1 cellular context compared by ENCODE assay signal in the genomic region with DNA sequence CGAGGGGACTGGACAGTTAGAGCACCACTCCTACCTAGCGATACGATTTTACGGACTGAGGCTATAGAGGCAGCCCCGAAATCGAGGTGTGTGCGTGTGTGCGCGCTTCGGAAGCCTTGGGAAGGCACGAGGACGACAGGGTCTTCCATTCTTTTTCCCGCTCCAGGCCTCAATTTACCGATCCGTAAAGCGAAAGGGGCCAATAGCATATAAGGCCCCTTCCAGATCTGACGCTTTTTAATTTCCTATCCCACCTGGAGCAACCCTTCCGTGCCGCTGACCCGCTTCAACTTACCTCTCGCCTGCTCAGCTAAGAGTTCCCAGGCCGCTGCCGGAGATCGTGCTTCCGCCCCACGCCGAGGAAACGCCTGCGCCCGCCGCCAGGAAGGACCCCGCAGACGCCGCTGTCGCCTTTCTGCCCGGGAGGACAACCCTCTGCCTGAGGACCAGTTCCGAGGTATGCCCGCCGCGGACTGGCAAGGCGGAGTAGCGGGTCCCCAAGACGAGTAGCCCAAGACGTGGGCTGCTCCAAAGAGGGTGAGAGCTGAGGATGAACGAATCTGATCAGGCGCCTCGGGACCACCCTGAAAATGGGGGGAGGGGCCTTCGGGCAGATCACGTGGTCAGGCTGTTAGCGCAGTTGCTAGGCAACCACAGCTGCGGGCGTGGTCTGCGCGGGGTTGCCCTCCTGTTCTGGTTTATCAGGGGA.
TF ChIP-seq lines count a peak whose summit lies in the region.

Gene EFTUD2, minus strand, starts transcription at position 372 of the 709 bp plus-strand sequence. CDS start 4,924 bp downstream, outside the sequence.

TF ChIP-seq in GM12878, 131 proteins besides CTCF, POLR2A, EP300 and RAD21 (continued from another document and continues in another):
- TF ChIP-seq MEF2B (IDR thresholded peaks at IDR 0.05; ENCODE audit: partially characterized antibody, poor library complexity, severe bottlenecking): peak; percentile 84
- TF ChIP-seq ZNF207 (IDR thresholded peaks at IDR 0.05; ENCODE audit: borderline replicate concordance): peak; percentile 100
- TF ChIP-seq FOXK2 (IDR thresholded peaks at IDR 0.05): peak; percentile 74
- TF ChIP-seq, protein P1, sequence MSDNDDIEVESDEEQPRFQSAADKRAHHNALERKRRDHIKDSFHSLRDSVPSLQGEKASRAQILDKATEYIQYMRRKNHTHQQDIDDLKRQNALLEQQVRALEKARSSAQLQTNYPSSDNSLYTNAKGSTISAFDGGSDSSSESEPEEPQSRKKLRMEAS (IDR thresholded peaks at IDR 0.05; ENCODE audit: low read depth, low read length): peak; percentile 92
- peak; percentile 100 for TF ChIP-seq BMI1 (IDR thresholded peaks at IDR 0.05; ENCODE audit: borderline replicate concordance)
- no peak; the same call in 1 of the 2 replicates for TF ChIP-seq GABPA (IDR thresholded peaks at IDR 0.05; ENCODE audit: low read depth)
- TF ChIP-seq CREM (IDR thresholded peaks at IDR 0.05; ENCODE audit: low read depth): peak; percentile 99
- no peak for TF ChIP-seq SREBF2 (IDR thresholded peaks at IDR 0.05; ENCODE audit: low read length)
- no peak for TF ChIP-seq CHD1 (IDR thresholded peaks at IDR 0.05; ENCODE audit: low read depth, low read length)
- TF ChIP-seq SMARCA5 (IDR thresholded peaks at IDR 0.05): peak; percentile 56; the same call in 1 of the 2 replicates
- peak; percentile 98 for TF ChIP-seq NBN (IDR thresholded peaks at IDR 0.05)
- TF ChIP-seq JUNB (IDR thresholded peaks at IDR 0.05): no peak
- TF ChIP-seq MEF2A (IDR thresholded peaks at IDR 0.05; ENCODE audit: insufficient read depth, low read depth, low read length): peak; percentile 55; the same call in 1 of the 2 replicates
- TF ChIP-seq RAD51 (IDR thresholded peaks at IDR 0.05): peak; percentile 99
- TF ChIP-seq, protein P2, sequence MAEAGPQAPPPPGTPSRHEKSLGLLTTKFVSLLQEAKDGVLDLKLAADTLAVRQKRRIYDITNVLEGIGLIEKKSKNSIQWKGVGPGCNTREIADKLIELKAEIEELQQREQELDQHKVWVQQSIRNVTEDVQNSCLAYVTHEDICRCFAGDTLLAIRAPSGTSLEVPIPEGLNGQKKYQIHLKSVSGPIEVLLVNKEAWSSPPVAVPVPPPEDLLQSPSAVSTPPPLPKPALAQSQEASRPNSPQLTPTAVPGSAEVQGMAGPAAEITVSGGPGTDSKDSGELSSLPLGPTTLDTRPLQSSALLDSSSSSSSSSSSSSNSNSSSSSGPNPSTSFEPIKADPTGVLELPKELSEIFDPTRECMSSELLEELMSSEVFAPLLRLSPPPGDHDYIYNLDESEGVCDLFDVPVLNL (IDR thresholded peaks at IDR 0.05; ENCODE audit: low read depth, low read length): no peak
- no peak for TF ChIP-seq FOS (IDR thresholded peaks at IDR 0.05; ENCODE audit: borderline replicate concordance, extremely low read depth, insufficient read length)
- TF ChIP-seq, protein P3, sequence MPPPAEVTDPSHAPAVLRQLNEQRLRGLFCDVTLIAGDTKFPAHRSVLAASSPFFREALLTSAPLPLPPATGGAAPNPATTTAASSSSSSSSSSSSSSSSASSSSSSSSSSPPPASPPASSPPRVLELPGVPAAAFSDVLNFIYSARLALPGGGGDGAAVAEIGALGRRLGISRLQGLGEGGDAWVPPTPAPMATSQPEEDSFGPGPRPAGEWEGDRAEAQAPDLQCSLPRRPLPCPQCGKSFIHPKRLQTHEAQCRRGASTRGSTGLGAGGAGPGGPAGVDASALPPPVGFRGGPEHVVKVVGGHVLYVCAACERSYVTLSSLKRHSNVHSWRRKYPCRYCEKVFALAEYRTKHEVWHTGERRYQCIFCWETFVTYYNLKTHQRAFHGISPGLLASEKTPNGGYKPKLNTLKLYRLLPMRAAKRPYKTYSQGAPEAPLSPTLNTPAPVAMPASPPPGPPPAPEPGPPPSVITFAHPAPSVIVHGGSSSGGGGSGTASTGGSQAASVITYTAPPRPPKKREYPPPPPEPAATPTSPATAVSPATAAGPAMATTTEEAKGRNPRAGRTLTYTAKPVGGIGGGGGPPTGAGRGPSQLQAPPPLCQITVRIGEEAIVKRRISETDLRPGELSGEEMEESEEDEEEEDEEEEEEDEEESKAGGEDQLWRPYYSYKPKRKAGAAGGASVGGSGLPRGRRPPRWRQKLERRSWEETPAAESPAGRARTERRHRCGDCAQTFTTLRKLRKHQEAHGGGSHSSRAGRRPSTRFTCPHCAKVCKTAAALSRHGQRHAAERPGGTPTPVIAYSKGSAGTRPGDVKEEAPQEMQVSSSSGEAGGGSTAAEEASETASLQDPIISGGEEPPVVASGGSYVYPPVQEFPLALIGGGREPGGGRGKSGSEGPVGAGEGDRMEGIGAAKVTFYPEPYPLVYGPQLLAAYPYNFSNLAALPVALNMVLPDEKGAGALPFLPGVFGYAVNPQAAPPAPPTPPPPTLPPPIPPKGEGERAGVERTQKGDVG (CRISPR knock-in tag; IDR thresholded peaks at IDR 0.05): no peak
- no peak for TF ChIP-seq BCL11A (IDR thresholded peaks at IDR 0.05; ENCODE audit: low read depth, low read length)
- TF ChIP-seq CEBPB (IDR thresholded peaks at IDR 0.05; ENCODE audit: borderline replicate concordance in 1 of 2, low read depth in 2 of 2, low read length in 2 of 2): no peak
- no peak for TF ChIP-seq TCF3 (IDR thresholded peaks at IDR 0.05; ENCODE audit: borderline replicate concordance, insufficient read depth, low read depth, low read length)
- peak; percentile 95 for TF ChIP-seq RELB (IDR thresholded peaks at IDR 0.05; ENCODE audit: low read depth)
- TF ChIP-seq NR2C1 (IDR thresholded peaks at IDR 0.05): peak; percentile 72
- peak; percentile 80 for TF ChIP-seq YY1 (IDR thresholded peaks at IDR 0.05; ENCODE audit: low read depth, low read length)
- TF ChIP-seq PBX3 (IDR thresholded peaks at IDR 0.05; ENCODE audit: insufficient replicate concordance, low read depth, low read length): no peak
- TF ChIP-seq NFIC (IDR thresholded peaks at IDR 0.05; ENCODE audit: low read depth, low read length): no peak
- TF ChIP-seq, protein P4, sequence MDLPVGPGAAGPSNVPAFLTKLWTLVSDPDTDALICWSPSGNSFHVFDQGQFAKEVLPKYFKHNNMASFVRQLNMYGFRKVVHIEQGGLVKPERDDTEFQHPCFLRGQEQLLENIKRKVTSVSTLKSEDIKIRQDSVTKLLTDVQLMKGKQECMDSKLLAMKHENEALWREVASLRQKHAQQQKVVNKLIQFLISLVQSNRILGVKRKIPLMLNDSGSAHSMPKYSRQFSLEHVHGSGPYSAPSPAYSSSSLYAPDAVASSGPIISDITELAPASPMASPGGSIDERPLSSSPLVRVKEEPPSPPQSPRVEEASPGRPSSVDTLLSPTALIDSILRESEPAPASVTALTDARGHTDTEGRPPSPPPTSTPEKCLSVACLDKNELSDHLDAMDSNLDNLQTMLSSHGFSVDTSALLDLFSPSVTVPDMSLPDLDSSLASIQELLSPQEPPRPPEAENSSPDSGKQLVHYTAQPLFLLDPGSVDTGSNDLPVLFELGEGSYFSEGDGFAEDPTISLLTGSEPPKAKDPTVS (IDR thresholded peaks at IDR 0.05; ENCODE audit: low read depth, low read length): 0 out of 2 replicates have a peak, but pooled peaks have one; percentile 65
- peak; percentile 95 for TF ChIP-seq POLR2AphosphoS5 (IDR thresholded peaks at IDR 0.05; ENCODE audit: low read length)
- no peak for TF ChIP-seq ZBED1 (IDR thresholded peaks at IDR 0.05; ENCODE audit: borderline replicate concordance)
- TF ChIP-seq SRF (IDR thresholded peaks at IDR 0.05; ENCODE audit: low read depth in 2 of 2, low read length in 2 of 2): peak; percentile 54 to 94; a peak in 3 of 4 replicates
- TF ChIP-seq, protein P5, sequence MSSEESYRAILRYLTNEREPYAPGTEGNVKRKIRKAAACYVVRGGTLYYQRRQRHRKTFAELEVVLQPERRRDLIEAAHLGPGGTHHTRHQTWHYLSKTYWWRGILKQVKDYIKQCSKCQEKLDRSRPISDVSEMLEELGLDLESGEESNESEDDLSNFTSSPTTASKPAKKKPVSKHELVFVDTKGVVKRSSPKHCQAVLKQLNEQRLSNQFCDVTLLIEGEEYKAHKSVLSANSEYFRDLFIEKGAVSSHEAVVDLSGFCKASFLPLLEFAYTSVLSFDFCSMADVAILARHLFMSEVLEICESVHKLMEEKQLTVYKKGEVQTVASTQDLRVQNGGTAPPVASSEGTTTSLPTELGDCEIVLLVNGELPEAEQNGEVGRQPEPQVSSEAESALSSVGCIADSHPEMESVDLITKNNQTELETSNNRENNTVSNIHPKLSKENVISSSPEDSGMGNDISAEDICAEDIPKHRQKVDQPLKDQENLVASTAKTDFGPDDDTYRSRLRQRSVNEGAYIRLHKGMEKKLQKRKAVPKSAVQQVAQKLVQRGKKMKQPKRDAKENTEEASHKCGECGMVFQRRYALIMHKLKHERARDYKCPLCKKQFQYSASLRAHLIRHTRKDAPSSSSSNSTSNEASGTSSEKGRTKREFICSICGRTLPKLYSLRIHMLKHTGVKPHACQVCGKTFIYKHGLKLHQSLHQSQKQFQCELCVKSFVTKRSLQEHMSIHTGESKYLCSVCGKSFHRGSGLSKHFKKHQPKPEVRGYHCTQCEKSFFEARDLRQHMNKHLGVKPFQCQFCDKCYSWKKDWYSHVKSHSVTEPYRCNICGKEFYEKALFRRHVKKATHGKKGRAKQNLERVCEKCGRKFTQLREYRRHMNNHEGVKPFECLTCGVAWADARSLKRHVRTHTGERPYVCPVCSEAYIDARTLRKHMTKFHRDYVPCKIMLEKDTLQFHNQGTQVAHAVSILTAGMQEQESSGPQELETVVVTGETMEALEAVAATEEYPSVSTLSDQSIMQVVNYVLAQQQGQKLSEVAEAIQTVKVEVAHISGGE (CRISPR knock-in tag; IDR thresholded peaks at IDR 0.05): peak; percentile 67
- TF ChIP-seq IRF4 (IDR thresholded peaks at IDR 0.05; ENCODE audit: low read depth, low read length): peak; percentile 1; the same call in 1 of the 2 replicates
- TF ChIP-seq POU2F2 (IDR thresholded peaks at IDR 0.05; ENCODE audit: borderline replicate concordance, low read depth, low read length): peak; percentile 58; the same call in 2 of the 3 replicates
- TF ChIP-seq PAX8 (IDR thresholded peaks at IDR 0.05): no peak
- peak; percentile 79 for TF ChIP-seq CHD2 (IDR thresholded peaks at IDR 0.05; ENCODE audit: borderline replicate concordance, low read depth, low read length)
- TF ChIP-seq ZSCAN29 (IDR thresholded peaks at IDR 0.05): no peak
- no peak for TF ChIP-seq REST (IDR thresholded peaks at IDR 0.05; ENCODE audit: low read depth, low read length)
- TF ChIP-seq ZNF384 (IDR thresholded peaks at IDR 0.05; ENCODE audit: borderline replicate concordance, low read depth, low read length): no peak
- no peak for TF ChIP-seq JUND (IDR thresholded peaks at IDR 0.05; ENCODE audit: low read depth, low read length)
- TF ChIP-seq ZNF274 (IDR thresholded peaks at IDR 0.05; ENCODE audit: insufficient read depth, insufficient read length): no peak
- no peak for TF ChIP-seq ZZZ3 (IDR thresholded peaks at IDR 0.05; ENCODE audit: control insufficient read depth, insufficient read length, low read depth)
- 0 out of 2 replicates have a peak, but pooled peaks have one; percentile 71 for TF ChIP-seq IRF3 (IDR thresholded peaks at IDR 0.05)
- TF ChIP-seq IKZF1 (conservative IDR thresholded peaks at IDR 0.05): peak; percentile 96
